In the genomic region with DNA sequence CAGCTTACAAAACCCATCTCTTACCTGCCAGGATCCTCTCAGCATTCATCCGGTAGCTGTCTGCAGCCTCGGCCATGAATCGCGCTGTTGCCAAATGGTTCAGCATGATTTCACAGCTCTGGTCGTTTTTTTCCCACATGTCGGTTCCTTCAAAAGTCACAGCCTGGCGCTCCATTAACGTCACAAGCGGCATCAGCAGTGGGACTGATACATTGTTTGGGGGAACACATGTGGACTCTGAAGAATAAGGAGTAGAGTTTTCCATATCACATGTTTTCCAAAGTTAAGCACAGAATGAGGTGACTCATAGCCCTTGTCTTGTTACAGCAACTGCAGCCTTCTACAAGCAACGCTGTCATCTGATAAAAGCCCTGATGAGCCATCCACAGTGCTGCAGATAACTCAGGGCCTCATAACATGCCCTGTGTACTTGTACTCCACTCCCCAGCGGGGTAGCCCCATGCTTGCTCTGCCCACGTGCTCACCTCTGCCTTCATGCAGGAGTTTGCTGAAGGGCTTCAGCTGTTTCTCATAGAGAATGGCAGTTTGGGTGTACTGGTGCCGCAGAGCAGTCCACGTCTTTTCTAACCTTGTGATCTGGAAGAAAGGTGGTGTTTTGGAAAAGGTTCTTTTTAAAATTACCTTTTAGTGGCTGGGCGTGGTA, we compare ENCODE assay signal across 8 cellular contexts.
DNase-seq lines count a peak whose midpoint lies in the region; ATAC-seq and TF ChIP-seq lines count a peak whose summit lies in the region.

No MANE protein-coding gene starts in this region.

- TF ChIP-seq POLR2A in stomach (IDR thresholded peaks at IDR 0.05) = no peak

- TF ChIP-seq EP300 in stomach (IDR thresholded peaks at IDR 0.05) = no peak

- H3K27me3 ChIP-seq in right cardiac atrium (ENCODE audit: control insufficient read depth, insufficient read depth) (no peaks in the 10 kb centered on the region), stomach (no peaks in the 10 kb centered on the region)

- H3K4me3 ChIP-seq in right cardiac atrium (ENCODE audit: low read length) = no peak overlapping the region
- H3K4me3 ChIP-seq in stomach = no peak overlapping the region

- H3K4me1 ChIP-seq in right cardiac atrium (ENCODE audit: control insufficient read depth, insufficient read depth, low read length) (peaks cover 6% of the 10 kb centered on the region), stomach (peaks cover 0 to 15% (median 8%) of the 10 kb centered on the region in 4 donors)

- WGBS in right cardiac atrium = 73% methylated on average over 15 of the region's 15 CpGs
- WGBS in stomach, 5 donors = 79 to 86% (median 82%) methylated on average over 15 of the region's 15 CpGs

- ATAC-seq in right cardiac atrium = peak; percentile 77 to 95
- no peak for ATAC-seq in HG02970 (IDR thresholded peaks at IDR 0.05; ENCODE audit: low FRiP score, unreplicated experiment)
- no peak for ATAC-seq in GM18861 (IDR thresholded peaks at IDR 0.05; ENCODE audit: unreplicated experiment)
- no peak for ATAC-seq in GM21423 (IDR thresholded peaks at IDR 0.05; ENCODE audit: unreplicated experiment)

- TF ChIP-seq CTCF in stomach (IDR thresholded peaks at IDR 0.05) = no peak

- H3K36me3 ChIP-seq in stomach = peaks cover 25 to 93% (median 88%) of the 10 kb centered on the region in 4 donors

- DNase-seq in HK-2 (ENCODE audit: unreplicated experiment) (peak; percentile 29), astrocyte of the hippocampus (ENCODE audit: low read depth, low spot score) (peak; percentile 68), right cardiac atrium (peak in 1 of 3 donors; percentile 74), stomach (no peak), NCI-H2171 treated with DMSO at 0.1 percent for 48 hours (lab: John Stamatoyannopoulos, UW) (no peak)

- H3K9me3 ChIP-seq in right cardiac atrium (ENCODE audit: control insufficient read depth, low read length) (no peaks in the 10 kb centered on the region), stomach (no peaks in the 10 kb centered on the region)

- H3K27ac ChIP-seq in right cardiac atrium (ENCODE audit: low read length) = peak overlapping the region; percentile 48
- peak overlapping the region in 4 of 5 donors; percentile 19 to 63 (median 40) for H3K27ac ChIP-seq in stomach

- intact Hi-C loops in right cardiac atrium (cut with DNase I) = no loop called here
- intact Hi-C loops in stomach (cut with DNase I; ENCODE audit: low total_unique reads) = no loop called here

Comparison
In these comparisons a context has a peak if more than half of its experiments do, and no peak if none do; other contexts are left out.
1. DNase-seq: peak in HK-2 (single experiment) and astrocyte of the hippocampus (single experiment); none in stomach (single experiment) and NCI-H2171 treated with DMSO at 0.1 percent for 48 hours (single experiment).
2. ATAC-seq: peak in right cardiac atrium (2 of 2); none in HG02970 (single experiment), GM18861 (single experiment) and GM21423 (single experiment).